Comparison of ENCODE assay signal across 8 cellular contexts in the genomic region with DNA sequence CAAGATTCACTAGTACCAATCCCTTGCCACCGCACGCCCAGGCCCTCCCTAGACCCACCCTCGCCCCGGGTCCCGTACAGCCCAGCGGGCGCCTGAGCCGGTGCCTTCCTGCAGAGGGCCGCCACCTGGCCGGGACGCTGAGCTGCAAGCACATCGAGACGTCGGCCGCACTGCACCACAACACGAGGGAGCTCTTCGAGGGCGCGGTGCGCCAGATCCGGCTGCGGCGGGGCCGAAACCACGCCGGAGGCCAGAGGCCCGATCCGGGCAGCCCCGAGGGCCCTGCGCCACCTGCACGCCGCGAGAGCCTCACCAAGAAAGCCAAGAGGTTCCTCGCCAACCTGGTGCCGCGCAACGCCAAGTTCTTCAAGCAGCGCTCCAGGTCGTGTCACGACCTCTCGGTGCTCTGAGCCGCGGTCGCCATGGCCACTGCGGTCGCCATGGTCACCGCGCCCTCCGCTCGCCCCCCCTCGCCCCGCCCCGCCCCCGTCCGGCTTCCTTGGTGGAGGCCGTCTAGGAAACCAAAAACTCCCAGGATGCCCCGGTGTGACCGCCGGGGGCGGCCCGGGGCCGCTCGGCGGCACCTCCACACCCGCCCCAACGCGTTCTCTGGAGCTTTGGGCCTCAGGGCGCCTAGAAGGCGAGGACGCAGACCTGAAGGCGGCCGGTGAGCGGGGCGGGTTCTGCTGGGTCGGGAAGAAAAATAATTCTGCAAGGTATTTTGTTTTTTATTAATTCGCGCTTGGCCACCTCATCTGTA. TPM values are rescaled to one million over a fixed set of nuclear protein-coding genes. Genes with fewer than 3 reads are reported as not detected.
DNase-seq lines count a peak whose midpoint lies in the region; ATAC-seq, FAIRE-seq and TF ChIP-seq lines count a peak whose summit lies in the region.

No MANE protein-coding gene starts in this region.

- no TSS peak for BruUV-seq in endothelial cell of umbilical vein (replicated peaks; lab: Mats Ljungman, UMichigan)

- H3K4me1 Mint-ChIP-seq in activated CD4-positive, alpha-beta memory T cell treated with anti-CD3 and anti-CD28 coated beads, Interleukin-2, amount 10 ng/mL, durations not matched to agents 7 days and 5 days: peaks cover 44% of the 10 kb centered on the region

- intact Hi-C loops in endothelial cell of umbilical vein (cut with micrococcal nuclease): no loop called here

- H3K36me3 Mint-ChIP-seq in activated CD4-positive, alpha-beta memory T cell treated with anti-CD3 and anti-CD28 coated beads, Interleukin-2, amount 10 ng/mL, durations not matched to agents 7 days and 5 days (ENCODE audit: low read depth): peaks cover 5% of the 10 kb centered on the region

- POLR2A ChIA-PET in activated CD4-positive, alpha-beta memory T cell treated with anti-CD3 and anti-CD28 coated beads, Interleukin-2, amount 10 ng/mL, durations not matched to agents 7 days and 5 days (lab: Charles Lee): interaction anchor here (0.6 to 9.2 kb wide), 11 partner anchors 8 to 973 kb away, joined by 3 to 115 read pairs (median 4); a partner anchor contains a TSS
- POLR2A ChIA-PET in endothelial cell of umbilical vein (lab: Charles Lee): no interaction called here

- H3K9ac ChIP-seq in endothelial cell of umbilical vein (replicated peaks; ENCODE audit: extremely low read depth, insufficient read depth, low read length) (no peak overlapping the region), mucosa of stomach (ENCODE audit: low read length) (peak overlapping the region; percentile 82)

- peaks cover 23% of the 10 kb centered on the region for H3K27me3 Mint-ChIP-seq in activated CD4-positive, alpha-beta memory T cell treated with anti-CD3 and anti-CD28 coated beads, Interleukin-2, amount 10 ng/mL, durations not matched to agents 7 days and 5 days

- H3K9me1 ChIP-seq in endothelial cell of umbilical vein (replicated peaks; ENCODE audit: control insufficient read depth, extremely low read depth, insufficient read depth, low read length): no peaks in the 10 kb centered on the region

- dilution Hi-C loops in endothelial cell of umbilical vein (cut with MboI; ENCODE audit: extremely low pct_ligation_motif_present, low sequenced_read_pairs): no loop called here

- H3K36me3 ChIP-seq in endothelial cell of umbilical vein (ENCODE audit: control insufficient read depth in 2 of 2, extremely low read depth in 1 of 2, insufficient read depth in 2 of 2, low read length in 2 of 2): no peaks in the 10 kb centered on the region
- H3K36me3 ChIP-seq in mucosa of stomach (ENCODE audit: control insufficient read depth, insufficient read depth, low read length): no peaks in the 10 kb centered on the region

- peak overlapping the region; percentile 33 for H3K4me2 ChIP-seq in endothelial cell of umbilical vein (ENCODE audit: insufficient read depth, low read length)

- FAIRE-seq in endothelial cell of umbilical vein (lab: Jason Lieb, UNC): peak; percentile 21

- H3K27ac Mint-ChIP-seq in activated CD4-positive, alpha-beta memory T cell treated with anti-CD3 and anti-CD28 coated beads, Interleukin-2, amount 10 ng/mL, durations not matched to agents 7 days and 5 days: peak overlapping the region; percentile 89

- TF ChIP-seq POLR2A in endothelial cell of umbilical vein (IDR thresholded peaks at IDR 0.05; ENCODE audit: low read depth, low read length): no peak

- H3K27ac ChIP-seq in endothelial cell of umbilical vein (ENCODE audit: insufficient read depth, low read depth, low read length): no peak overlapping the region

- peak; percentile 36 for ATAC-seq in GM18520 (IDR thresholded peaks at IDR 0.05; ENCODE audit: unreplicated experiment)
- ATAC-seq in HG02938 (IDR thresholded peaks at IDR 0.05; ENCODE audit: unreplicated experiment): peak; percentile 53

- H3K4me1 ChIP-seq in endothelial cell of umbilical vein (ENCODE audit: control insufficient read depth, extremely low read depth, insufficient read depth, low read length) (no peaks in the 10 kb centered on the region), mucosa of stomach (ENCODE audit: control insufficient read depth, insufficient read depth, low read length) (peaks cover 38% of the 10 kb centered on the region)

- H3K4me3 ChIP-seq in endothelial cell of umbilical vein (replicated peaks in 1 of 3; ENCODE audit: insufficient read depth in 1 of 3, low read depth in 1 of 3, low read length in 3 of 3) (peak overlapping the region in 2 of 3 experiments; percentile 26 to 32), mucosa of stomach (ENCODE audit: low read length) (peak overlapping the region; percentile 68)

- CTCF ChIA-PET in activated CD4-positive, alpha-beta memory T cell treated with anti-CD3 and anti-CD28 coated beads, Interleukin-2, amount 10 ng/mL, durations not matched to agents 7 days and 5 days (lab: Charles Lee): interaction anchor here (0.6 to 12.1 kb wide), 18 partner anchors 9 to 973 kb away, joined by 3 to 145 read pairs (median 6); a partner anchor contains a TSS
- CTCF ChIA-PET in endothelial cell of umbilical vein (lab: Charles Lee): interaction anchor here (1.0 to 11.4 kb wide), 6 partner anchors 15 to 316 kb away, joined by 3 to 80 read pairs (median 5); a partner anchor contains a TSS

- H3K79me2 ChIP-seq in endothelial cell of umbilical vein (ENCODE audit: control insufficient read depth, insufficient read depth, low read length): no peaks in the 10 kb centered on the region

- H4K20me1 ChIP-seq in endothelial cell of umbilical vein (replicated peaks; ENCODE audit: control insufficient read depth, extremely low read depth, insufficient read depth, low read length): no peaks in the 10 kb centered on the region

- H3K27me3 ChIP-seq in endothelial cell of umbilical vein (ENCODE audit: control insufficient read depth in 2 of 2, insufficient read depth in 2 of 2, low read length in 2 of 2) (no peaks in the 10 kb centered on the region), mucosa of stomach (ENCODE audit: control insufficient read depth, insufficient read depth, low read length) (no peaks in the 10 kb centered on the region)

- DNase-seq in NCI-H2227 (lab: John Stamatoyannopoulos, UW; ENCODE audit: unreplicated experiment) (peak; percentile 80), endothelial cell of umbilical vein (ENCODE audit: low read depth, low spot score) (peak; percentile 24), G401 (ENCODE audit: low spot score) (no peak)
- peak; percentile 85 for DNase-seq in activated CD4-positive, alpha-beta memory T cell treated with anti-CD3 and anti-CD28 coated beads, Interleukin-2, amount 10 ng/mL, durations not matched to agents 7 days and 5 days
- peak; percentile 58 to 70 for DNase-seq in stimulated activated CD8-positive, alpha-beta memory T cell treated with anti-CD3 and anti-CD28 coated beads, Interleukin-7, amount 100 ng/mL, for 4 hours (ENCODE audit: low read depth in 2 of 2)

- H3K4me3 Mint-ChIP-seq in activated CD4-positive, alpha-beta memory T cell treated with anti-CD3 and anti-CD28 coated beads, Interleukin-2, amount 10 ng/mL, durations not matched to agents 7 days and 5 days: peak overlapping the region; percentile 84

- TF ChIP-seq CTCF in endothelial cell of umbilical vein (IDR thresholded peaks at IDR 0.05; ENCODE audit: extremely low read depth in 1 of 2, insufficient read depth in 1 of 2, low read depth in 1 of 2, low read length in 2 of 2): peak; percentile 6 to 37

- no peaks in the 10 kb centered on the region for H3K9me3 ChIP-seq in endothelial cell of umbilical vein (replicated peaks; ENCODE audit: control insufficient read depth, insufficient read depth, low read length)
- no peaks in the 10 kb centered on the region for H3K9me3 ChIP-seq in mucosa of stomach (ENCODE audit: control insufficient read depth, low read length)

- peak overlapping the region; percentile 91 for H2AFZ ChIP-seq in endothelial cell of umbilical vein (ENCODE audit: low read depth, low read length)

- in situ Hi-C loops in G401 (cut with HindIII; ENCODE audit: low sequenced_read_pairs): no loop called here

- H3K9me3 Mint-ChIP-seq in activated CD4-positive, alpha-beta memory T cell treated with anti-CD3 and anti-CD28 coated beads, Interleukin-2, amount 10 ng/mL, durations not matched to agents 7 days and 5 days: no peaks in the 10 kb centered on the region

RNA-seq across cellular contexts. Expression of a gene that starts 3.7 kb away (rescaled TPM):
- 1 to 10 TPM in 1 of 2 experiments, under 1 TPM in 1; 0.98 to 1.2 TPM for total RNA-seq in activated CD4-positive, alpha-beta memory T cell treated with anti-CD3 and anti-CD28 coated beads, Interleukin-2, amount 10 ng/mL, durations not matched to agents 7 days and 5 days
- 0.33 TPM in 1 of 2 replicates, not detected in the other for total RNA-seq in endothelial cell of umbilical vein
- 0.06 TPM in 1 of 2 replicates, not detected in the other for polyA plus RNA-seq in endothelial cell of umbilical vein
- 0.04 TPM in 1 of 2 replicates, not detected in the other for polyA plus RNA-seq in endothelial cell of umbilical vein (2011; cell fraction: cytosol; rRNA removed)
- 0.46 TPM in 2 replicates for polyA plus RNA-seq in endothelial cell of umbilical vein (2011; cell fraction: nucleus; rRNA removed)
- not detected in 2 replicates for polyA plus RNA-seq in endothelial cell of umbilical vein (2012)
- 0.17 TPM in 1 of 2 replicates, not detected in the other for polyA minus RNA-seq in endothelial cell of umbilical vein
- polyA minus RNA-seq in endothelial cell of umbilical vein (2011; cell fraction: cytosol; rRNA and poly(A)+ RNA removed): not detected
- 0.34 TPM in 1 of 2 replicates, not detected in the other for polyA minus RNA-seq in endothelial cell of umbilical vein (2011; cell fraction: nucleus; rRNA and poly(A)+ RNA removed)
- not detected in 2 replicates for total RNA-seq in G401 (2014; rRNA removed; shearing (Covaris generic))

RNA-seq across cellular contexts. Expression of a gene that starts 15.1 kb away (rescaled TPM):
- total RNA-seq in activated CD4-positive, alpha-beta memory T cell treated with anti-CD3 and anti-CD28 coated beads, Interleukin-2, amount 10 ng/mL, durations not matched to agents 7 days and 5 days: 10 to 100 TPM; 88.5 to 98.6 TPM
- total RNA-seq in endothelial cell of umbilical vein: 119 and 123 TPM in 2 replicates
- polyA plus RNA-seq in endothelial cell of umbilical vein: 157 and 192 TPM in 2 replicates
- 119 and 152 TPM in 2 replicates for polyA plus RNA-seq in endothelial cell of umbilical vein (2011; cell fraction: cytosol; rRNA removed)
- 62.0 and 72.3 TPM in 2 replicates for polyA plus RNA-seq in endothelial cell of umbilical vein (2011; cell fraction: nucleus; rRNA removed)
- polyA plus RNA-seq in endothelial cell of umbilical vein (2012): 115 and 125 TPM in 2 replicates
- 193 and 248 TPM in 2 replicates for polyA minus RNA-seq in endothelial cell of umbilical vein
- polyA minus RNA-seq in endothelial cell of umbilical vein (2011; cell fraction: cytosol; rRNA and poly(A)+ RNA removed): 31.7 TPM
- 37.7 and 38.5 TPM in 2 replicates for polyA minus RNA-seq in endothelial cell of umbilical vein (2011; cell fraction: nucleus; rRNA and poly(A)+ RNA removed)
- total RNA-seq in G401 (2014; rRNA removed; shearing (Covaris generic)): 37.1 and 41.5 TPM in 2 replicates

RNA-seq across cellular contexts. Expression of a gene that starts 32.3 kb away (rescaled TPM):
- total RNA-seq in activated CD4-positive, alpha-beta memory T cell treated with anti-CD3 and anti-CD28 coated beads, Interleukin-2, amount 10 ng/mL, durations not matched to agents 7 days and 5 days: 10 to 100 TPM; 71.8 to 73.5 TPM
- 61.0 and 68.9 TPM in 2 replicates for total RNA-seq in endothelial cell of umbilical vein
- polyA plus RNA-seq in endothelial cell of umbilical vein: 67.7 and 73.3 TPM in 2 replicates
- polyA plus RNA-seq in endothelial cell of umbilical vein (2011; cell fraction: cytosol; rRNA removed): 61.4 and 66.0 TPM in 2 replicates
- 95.9 and 110 TPM in 2 replicates for polyA plus RNA-seq in endothelial cell of umbilical vein (2011; cell fraction: nucleus; rRNA removed)
- 34.1 and 39.0 TPM in 2 replicates for polyA plus RNA-seq in endothelial cell of umbilical vein (2012)
- 89.3 and 101 TPM in 2 replicates for polyA minus RNA-seq in endothelial cell of umbilical vein
- polyA minus RNA-seq in endothelial cell of umbilical vein (2011; cell fraction: cytosol; rRNA and poly(A)+ RNA removed): 28.7 TPM
- 57.6 and 59.9 TPM in 2 replicates for polyA minus RNA-seq in endothelial cell of umbilical vein (2011; cell fraction: nucleus; rRNA and poly(A)+ RNA removed)
- total RNA-seq in G401 (2014; rRNA removed; shearing (Covaris generic)): 62.2 and 78.0 TPM in 2 replicates

RNA-seq across cellular contexts. Expression of a gene that starts 42.5 kb away (rescaled TPM):
- total RNA-seq in activated CD4-positive, alpha-beta memory T cell treated with anti-CD3 and anti-CD28 coated beads, Interleukin-2, amount 10 ng/mL, durations not matched to agents 7 days and 5 days: 10 to 100 TPM; 46.3 to 49.8 TPM
- total RNA-seq in endothelial cell of umbilical vein: 67.2 and 73.1 TPM in 2 replicates
- 185 and 197 TPM in 2 replicates for polyA plus RNA-seq in endothelial cell of umbilical vein
- polyA plus RNA-seq in endothelial cell of umbilical vein (2011; cell fraction: cytosol; rRNA removed): 149 and 155 TPM in 2 replicates
- 153 and 169 TPM in 2 replicates for polyA plus RNA-seq in endothelial cell of umbilical vein (2011; cell fraction: nucleus; rRNA removed)
- polyA plus RNA-seq in endothelial cell of umbilical vein (2012): 59.8 and 91.5 TPM in 2 replicates
- polyA minus RNA-seq in endothelial cell of umbilical vein: 170 and 188 TPM in 2 replicates
- polyA minus RNA-seq in endothelial cell of umbilical vein (2011; cell fraction: cytosol; rRNA and poly(A)+ RNA removed): 142 TPM
- 38.8 and 62.8 TPM in 2 replicates for polyA minus RNA-seq in endothelial cell of umbilical vein (2011; cell fraction: nucleus; rRNA and poly(A)+ RNA removed)
- total RNA-seq in G401 (2014; rRNA removed; shearing (Covaris generic)): 206 and 257 TPM in 2 replicates

RNA-seq across cellular contexts. Expression of a gene that starts 50.3 kb away (rescaled TPM):
- total RNA-seq in activated CD4-positive, alpha-beta memory T cell treated with anti-CD3 and anti-CD28 coated beads, Interleukin-2, amount 10 ng/mL, durations not matched to agents 7 days and 5 days: 1 to 10 TPM; 1.9 to 2.9 TPM
- 603 and 615 TPM in 2 replicates for total RNA-seq in endothelial cell of umbilical vein
- polyA plus RNA-seq in endothelial cell of umbilical vein: 501 and 506 TPM in 2 replicates
- polyA plus RNA-seq in endothelial cell of umbilical vein (2011; cell fraction: cytosol; rRNA removed): 405 and 422 TPM in 2 replicates
- polyA plus RNA-seq in endothelial cell of umbilical vein (2011; cell fraction: nucleus; rRNA removed): 470 and 520 TPM in 2 replicates
- 391 and 406 TPM in 2 replicates for polyA plus RNA-seq in endothelial cell of umbilical vein (2012)
- polyA minus RNA-seq in endothelial cell of umbilical vein: 453 and 535 TPM in 2 replicates
- not detected for polyA minus RNA-seq in endothelial cell of umbilical vein (2011; cell fraction: cytosol; rRNA and poly(A)+ RNA removed)
- polyA minus RNA-seq in endothelial cell of umbilical vein (2011; cell fraction: nucleus; rRNA and poly(A)+ RNA removed): 120 and 149 TPM in 2 replicates
- total RNA-seq in G401 (2014; rRNA removed; shearing (Covaris generic)): 294 and 298 TPM in 2 replicates
